In the genomic region with DNA sequence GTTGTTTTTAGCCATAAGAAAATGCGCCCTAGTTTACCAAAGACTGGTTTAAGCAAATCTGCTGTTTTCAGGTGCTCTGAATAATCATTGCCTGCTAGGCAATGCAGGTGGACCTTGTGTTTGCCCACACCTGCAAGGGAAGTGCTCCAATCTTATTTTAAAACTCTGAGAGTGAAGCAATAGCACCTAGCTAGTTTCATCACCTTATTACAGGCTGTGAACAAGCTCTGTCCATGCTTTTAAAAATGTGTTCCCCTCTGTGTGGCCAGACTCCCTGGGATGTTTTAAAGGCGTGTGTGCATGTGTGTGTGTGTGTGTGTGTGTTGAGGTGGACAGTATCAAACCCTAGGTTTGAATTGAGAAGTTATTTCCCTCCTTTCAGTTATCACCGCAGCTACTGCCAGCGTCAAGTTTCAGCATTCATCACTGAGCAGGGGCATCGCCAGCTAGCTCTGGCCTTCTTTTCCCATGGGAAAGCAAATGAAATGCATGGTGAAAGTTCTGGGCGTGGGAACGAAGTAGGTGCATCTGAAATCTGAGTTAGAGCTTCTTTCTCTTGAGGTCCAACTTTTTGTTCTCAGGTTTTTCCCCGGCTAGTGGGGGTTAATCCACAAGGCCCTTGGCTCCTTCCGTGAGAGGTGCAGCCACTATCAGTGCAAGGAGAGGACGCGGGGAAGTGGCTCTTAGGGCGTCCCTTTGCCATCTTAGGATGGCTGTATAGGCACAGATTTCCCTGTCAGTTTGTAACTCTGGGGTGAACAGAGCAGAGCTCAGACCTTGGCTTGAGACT, we compare ENCODE assay signal across 24 cellular contexts. TPM values are rescaled to one million over a fixed set of nuclear protein-coding genes. Genes with fewer than 3 reads are reported as not detected.
DNase-seq lines count a peak whose midpoint lies in the region; ATAC-seq and TF ChIP-seq lines count a peak whose summit lies in the region.
"Had no signal": no experiment of that assay in that cellular context is flagged by ENCODE, and none has a peak within 500 bp of the region (broad histone marks: within the 10 kb centered on the region; RNA-seq: fewer than 3 reads in every experiment).

No MANE protein-coding gene starts in this region.

- H3K9me3 ChIP-seq in BLaER1 (no peaks in the 10 kb centered on the region), right lobe of liver (no peaks in the 10 kb centered on the region), esophagus squamous epithelium (no peaks in the 10 kb centered on the region)
- H3K9me3 ChIP-seq: gastroesophageal sphincter had no signal

- peaks cover 24% of the 10 kb centered on the region; the same call in 1 of the 2 replicates for H4K20me1 ChIP-seq in BLaER1

- ATAC-seq in GM19035 (IDR thresholded peaks at IDR 0.05; ENCODE audit: unreplicated experiment) (peak; percentile 22), right lobe of liver (peak in 3 of 4 donors; percentile 16 to 53 (median 33)), GM18502 (IDR thresholded peaks at IDR 0.05; ENCODE audit: poor library complexity, unreplicated experiment) (no peak)
- ATAC-seq: esophagus mucosa, gastroesophageal sphincter had no signal

- peak overlapping the region; percentile 30 for H3K4me2 ChIP-seq in BLaER1

- H3K36me3 ChIP-seq in BLaER1 = peaks cover 36% of the 10 kb centered on the region; the same call in 1 of the 2 replicates
- peaks cover 0 to 4% (median 0%) of the 10 kb centered on the region in 4 donors for H3K36me3 ChIP-seq in right lobe of liver
- peaks cover 0 to 15% (median 0%) of the 10 kb centered on the region in 3 donors for H3K36me3 ChIP-seq in esophagus squamous epithelium
- H3K36me3 ChIP-seq: gastroesophageal sphincter had no signal

- DNase-seq in NAMALWA (ENCODE audit: low spot score) (peak; percentile 43), right lobe of liver (no peak), erythroblast (lab: John Stamatoyannopoulos, UW) (no peak), CD1c-positive myeloid dendritic cell (ENCODE audit: extremely low spot score) (no peak), esophagus squamous epithelium (lab: John Stamatoyannopoulos, UW) (no peak)
- DNase-seq: activated CD4-positive, alpha-beta T cell treated with anti-CD3 and anti-CD28 coated beads, Interleukin-2, amount 50 U/mL, for 48 hours; activated naive CD4-positive, alpha-beta T cell treated with anti-CD3 and anti-CD28 coated beads for 36 hours; activated T-cell treated with anti-CD3 and anti-CD28 coated beads, Interleukin-2, amount 50 U/mL, for 1 hour; cerebellar nuclear complex; COR-L47; effector CD4-positive, alpha-beta T cell; HFFc6; Kasumi-1; kidney glomerular epithelial cell; midbrain; NCI-H1417; NCI-H2107; NCI-H510A treated with DMSO at 0.1 percent for 48 hours; SHP77 treated with DMSO at 0.1 percent for 48 hours had no signal

- H3K4me1 ChIP-seq in BLaER1 (peaks cover 47% of the 10 kb centered on the region), right lobe of liver (peaks cover 0 to 10% (median 0%) of the 10 kb centered on the region in 4 donors), esophagus squamous epithelium (peaks cover 21 to 65% (median 25%) of the 10 kb centered on the region in 3 donors)

- WGBS in right lobe of liver (ENCODE audit: insufficient coverage, low coverage, low lambda C conversion rate, missing lambda C conversion rate) = 74% methylated on average over 12 of the region's 12 CpGs
- 69 to 83% methylated on average over 12 of the region's 12 CpGs for WGBS in esophagus squamous epithelium, 2 donors

- H3K27me3 ChIP-seq in BLaER1 (no peaks in the 10 kb centered on the region), right lobe of liver (no peaks in the 10 kb centered on the region), esophagus squamous epithelium (no peaks in the 10 kb centered on the region)

- H3K4me3 ChIP-seq in BLaER1 (no peak overlapping the region), right lobe of liver (no peak overlapping the region), esophagus squamous epithelium (no peak overlapping the region)
- H3K4me3 ChIP-seq: gastroesophageal sphincter had no signal

- TF ChIP-seq CTCF in right lobe of liver (IDR thresholded peaks at IDR 0.05) = no peak
- TF ChIP-seq CTCF in esophagus squamous epithelium (IDR thresholded peaks at IDR 0.05) = no peak

- H3K27ac ChIP-seq in BLaER1 (no peak overlapping the region), right lobe of liver (no peak overlapping the region), esophagus squamous epithelium (peak overlapping the region in 1 of 4 donors; percentile 6)
- H3K27ac ChIP-seq: gastroesophageal sphincter had no signal

- intact Hi-C loops in right lobe of liver (cut with DNase I) (no loop called here), esophagus squamous epithelium (cut with DNase I) (no loop called here)

- 0 out of 2 replicates have a peak overlapping the region, but pooled peaks have one; percentile 0 for H3K9ac ChIP-seq in BLaER1

- TF ChIP-seq POLR2A in right lobe of liver (IDR thresholded peaks at IDR 0.05) (no peak), erythroblast (IDR thresholded peaks at IDR 0.05; ENCODE audit: low read length) (no peak), esophagus squamous epithelium (IDR thresholded peaks at IDR 0.05) (no peak)

RNA-seq across cellular contexts. Expression of a gene that starts 30.8 kb away (rescaled TPM):
- total RNA-seq in right lobe of liver (10 to 100 TPM; 20.6 to 24.8 (median 21.3) TPM), esophagus squamous epithelium (10 to 100 TPM; 34.2 to 54.6 (median 45.2) TPM)
